22 cellular contexts compared by ENCODE assay signal in genomic region chr4:82761249-82761648, GRCh38.
"Had no signal": no experiment of that assay in that cellular context is flagged by ENCODE, and none has a peak within 500 bp of the region (broad histone marks: within the 10 kb centered on the region; RNA-seq: fewer than 3 reads in every experiment).

No MANE protein-coding gene starts in this region.

- H3K27ac ChIP-seq: coronary artery, hepatocyte, neural progenitor cell, prostate gland, right atrium auricular region, transverse colon, vagina had no signal

- H3K4me1 Mint-ChIP-seq: activated CD4-positive, alpha-beta T cell treated with anti-CD3 and anti-CD28 coated beads for 36 hours had no signal

- H3K27ac Mint-ChIP-seq: activated CD4-positive, alpha-beta memory T cell treated with anti-CD3 and anti-CD28 coated beads for 36 hours; activated CD4-positive, alpha-beta T cell treated with anti-CD3 and anti-CD28 coated beads for 36 hours; activated naive CD4-positive, alpha-beta T cell treated with anti-CD3 and anti-CD28 coated beads, Interleukin-2, amount 50 U/mL, for 72 hours; activated T-helper 1 cell treated with anti-CD3 and anti-CD28 coated beads, Interleukin-12 subunit alpha, Interleukin-12 subunit beta, Interleukin-2, Interleukin-4 antibody, amounts not matched to agents 30 ng/mL and 10 ng/mL and 1 ng/mL, durations not matched to agents 14 hours and 24 hours and 36 hours; neural progenitor cell; T-helper 2 cell treated with Interferon-gamma antibody and Interleukin-4, amounts not matched to agents 5 μg/mL and 100 μg/mL, for 36 hours; WTC11 had no signal

- H3K36me3 Mint-ChIP-seq: activated CD4-positive, alpha-beta memory T cell treated with anti-CD3 and anti-CD28 coated beads for 36 hours had no signal

- H3K9me3 ChIP-seq: prostate gland, vagina had no signal

- H3K4me3 ChIP-seq: coronary artery, hepatocyte, lung, neural progenitor cell, prostate gland, right atrium auricular region, transverse colon, vagina had no signal

- H3K4me1 ChIP-seq: prostate gland, right atrium auricular region, transverse colon, vagina had no signal

- H3K4me3 Mint-ChIP-seq: activated CD4-positive, alpha-beta memory T cell treated with anti-CD3 and anti-CD28 coated beads for 36 hours; activated CD4-positive, alpha-beta T cell treated with anti-CD3 and anti-CD28 coated beads for 36 hours; activated T-helper 1 cell treated with anti-CD3 and anti-CD28 coated beads, Interleukin-12 subunit alpha, Interleukin-12 subunit beta, Interleukin-2, Interleukin-4 antibody, amounts not matched to agents 30 ng/mL and 10 ng/mL and 1 ng/mL, durations not matched to agents 14 hours and 24 hours and 36 hours; neural progenitor cell; T-helper 2 cell treated with Interferon-gamma antibody and Interleukin-4, amounts not matched to agents 5 μg/mL and 100 μg/mL, for 36 hours; WTC11 had no signal

- H3K27me3 ChIP-seq: hepatocyte, right atrium auricular region, transverse colon, vagina had no signal

- H3K9ac ChIP-seq: neural progenitor cell had no signal

- H3K36me3 ChIP-seq: neural progenitor cell, prostate gland, right atrium auricular region, transverse colon, vagina had no signal

- DNase-seq: activated CD4-positive, alpha-beta memory T cell treated with anti-CD3 and anti-CD28 coated beads for 36 hours; activated CD4-positive, alpha-beta T cell treated with anti-CD3 and anti-CD28 coated beads for 36 hours; activated gamma-delta T cell treated with Interleukin-2 at 50 U/mL for 16 hours; activated T-cell treated with anti-CD3 and anti-CD28 coated beads for 4 hours; central memory CD4-positive, alpha-beta T cell; effector CD4-positive, alpha-beta T cell; islet precursor cell; stimulated activated CD4-positive, alpha-beta T cell treated with anti-CD3 and anti-CD28 coated beads, Interleukin-12 subunit alpha, Interleukin-12 subunit beta, amount 100 ng/mL, for 4 hours; stimulated activated CD4-positive, alpha-beta T cell treated with anti-CD3 and anti-CD28 coated beads, Interleukin-1b, Interleukin-23, amount 100 ng/mL, for 48 hours; stimulated activated naive CD4-positive, alpha-beta T cell treated with Interleukin-2 at 50 U/mL for 16 hours; transverse colon had no signal
